Comparison of ENCODE assay signal across 1 cellular context in genomic region chr20:49964964-49965780, GRCh38.
TF ChIP-seq lines count a peak whose summit lies in the region.

No MANE protein-coding gene starts in this region.

TF ChIP-seq in HepG2, 621 proteins besides CTCF, POLR2A, EP300 and RAD21 (continues in another document):
- TF ChIP-seq NFATC3 (CRISPR knock-in tag; IDR thresholded peaks at IDR 0.05) (no peak), CHD2 (IDR thresholded peaks at IDR 0.05; ENCODE audit: low read depth, low read length) (0 out of 2 replicates have a peak, but pooled peaks have one; percentile 16), PHF20 (CRISPR knock-in tag; IDR thresholded peaks at IDR 0.05) (no peak), FOXA1 (IDR thresholded peaks at IDR 0.05) (no peak), FOXA1 (CRISPR knock-in tag; IDR thresholded peaks at IDR 0.05) (0 out of 2 replicates have a peak, but pooled peaks have one; percentile 19), THAP11 (CRISPR knock-in tag; IDR thresholded peaks at IDR 0.05) (peak; percentile 33; the same call in 1 of the 2 replicates), ZNF124 (CRISPR knock-in tag; IDR thresholded peaks at IDR 0.05) (no peak), ELF1 (CRISPR knock-in tag; IDR thresholded peaks at IDR 0.05) (peak; percentile 74), ZNF331 (CRISPR knock-in tag; IDR thresholded peaks at IDR 0.05) (peak; percentile 49; the same call in 1 of the 2 replicates), ZNF256 (CRISPR knock-in tag; conservative IDR thresholded peaks at IDR 0.05) (0 out of 2 replicates have a peak, but pooled peaks have one; percentile 49), ZNF264 (CRISPR knock-in tag; IDR thresholded peaks at IDR 0.05) (0 out of 2 replicates have a peak, but pooled peaks have one; percentile 48), SMYD3 (CRISPR knock-in tag; IDR thresholded peaks at IDR 0.05) (no peak), ZFP41 (CRISPR knock-in tag; IDR thresholded peaks at IDR 0.05; ENCODE audit: borderline replicate concordance) (no peak), ZFP37 (CRISPR knock-in tag; IDR thresholded peaks at IDR 0.05; ENCODE audit: borderline replicate concordance) (no peak; the same call in 1 of the 2 replicates), BRD4 (CRISPR knock-in tag; IDR thresholded peaks at IDR 0.05) (peak; percentile 24; the same call in 1 of the 2 replicates), NPAS2 (CRISPR knock-in tag; IDR thresholded peaks at IDR 0.05; ENCODE audit: borderline replicate concordance) (no peak), RARA (CRISPR knock-in tag; IDR thresholded peaks at IDR 0.05) (0 out of 2 replicates have a peak, but pooled peaks have one; percentile 7), YEATS4 (CRISPR knock-in tag; IDR thresholded peaks at IDR 0.05; ENCODE audit: borderline replicate concordance) (peak; percentile 50; the same call in 1 of the 2 replicates), ZBTB34 (CRISPR knock-in tag; IDR thresholded peaks at IDR 0.05) (no peak), FOXJ3 (CRISPR knock-in tag; IDR thresholded peaks at IDR 0.05; ENCODE audit: borderline replicate concordance) (no peak), PATZ1 (CRISPR knock-in tag; IDR thresholded peaks at IDR 0.05) (0 out of 2 replicates have a peak, but pooled peaks have one; percentile 11), KAT8 (CRISPR knock-in tag; IDR thresholded peaks at IDR 0.05) (peak; percentile 51; the same call in 1 of the 2 replicates), ZNF691 (CRISPR knock-in tag; IDR thresholded peaks at IDR 0.05; ENCODE audit: borderline replicate concordance, low read depth) (0 out of 2 replicates have a peak, but pooled peaks have one; percentile 47), ZBTB7B (CRISPR knock-in tag; IDR thresholded peaks at IDR 0.05) (no peak), HOXA9 (CRISPR knock-in tag; IDR thresholded peaks at IDR 0.05; ENCODE audit: borderline replicate concordance) (no peak), ZNF724P (CRISPR knock-in tag; IDR thresholded peaks at IDR 0.05; ENCODE audit: borderline replicate concordance) (0 out of 2 replicates have a peak, but pooled peaks have one; percentile 42), ZNF720 (CRISPR knock-in tag; IDR thresholded peaks at IDR 0.05) (0 out of 2 replicates have a peak, but pooled peaks have one; percentile 37), SALL1 (CRISPR knock-in tag; IDR thresholded peaks at IDR 0.05) (peak; percentile 59), YY1 (IDR thresholded peaks at IDR 0.05; ENCODE audit: insufficient read depth, insufficient replicate concordance, low read depth, low read length) (peak; percentile 36), ARID5B (CRISPR knock-in tag; IDR thresholded peaks at IDR 0.05) (no peak; the same call in 1 of the 2 replicates), MED1 (CRISPR knock-in tag; IDR thresholded peaks at IDR 0.05) (peak; percentile 42; the same call in 1 of the 2 replicates), SMC3 (IDR thresholded peaks at IDR 0.05; ENCODE audit: low read length) (peak; percentile 51; the same call in 1 of the 2 replicates)
- TF ChIP-seq, protein P1, sequence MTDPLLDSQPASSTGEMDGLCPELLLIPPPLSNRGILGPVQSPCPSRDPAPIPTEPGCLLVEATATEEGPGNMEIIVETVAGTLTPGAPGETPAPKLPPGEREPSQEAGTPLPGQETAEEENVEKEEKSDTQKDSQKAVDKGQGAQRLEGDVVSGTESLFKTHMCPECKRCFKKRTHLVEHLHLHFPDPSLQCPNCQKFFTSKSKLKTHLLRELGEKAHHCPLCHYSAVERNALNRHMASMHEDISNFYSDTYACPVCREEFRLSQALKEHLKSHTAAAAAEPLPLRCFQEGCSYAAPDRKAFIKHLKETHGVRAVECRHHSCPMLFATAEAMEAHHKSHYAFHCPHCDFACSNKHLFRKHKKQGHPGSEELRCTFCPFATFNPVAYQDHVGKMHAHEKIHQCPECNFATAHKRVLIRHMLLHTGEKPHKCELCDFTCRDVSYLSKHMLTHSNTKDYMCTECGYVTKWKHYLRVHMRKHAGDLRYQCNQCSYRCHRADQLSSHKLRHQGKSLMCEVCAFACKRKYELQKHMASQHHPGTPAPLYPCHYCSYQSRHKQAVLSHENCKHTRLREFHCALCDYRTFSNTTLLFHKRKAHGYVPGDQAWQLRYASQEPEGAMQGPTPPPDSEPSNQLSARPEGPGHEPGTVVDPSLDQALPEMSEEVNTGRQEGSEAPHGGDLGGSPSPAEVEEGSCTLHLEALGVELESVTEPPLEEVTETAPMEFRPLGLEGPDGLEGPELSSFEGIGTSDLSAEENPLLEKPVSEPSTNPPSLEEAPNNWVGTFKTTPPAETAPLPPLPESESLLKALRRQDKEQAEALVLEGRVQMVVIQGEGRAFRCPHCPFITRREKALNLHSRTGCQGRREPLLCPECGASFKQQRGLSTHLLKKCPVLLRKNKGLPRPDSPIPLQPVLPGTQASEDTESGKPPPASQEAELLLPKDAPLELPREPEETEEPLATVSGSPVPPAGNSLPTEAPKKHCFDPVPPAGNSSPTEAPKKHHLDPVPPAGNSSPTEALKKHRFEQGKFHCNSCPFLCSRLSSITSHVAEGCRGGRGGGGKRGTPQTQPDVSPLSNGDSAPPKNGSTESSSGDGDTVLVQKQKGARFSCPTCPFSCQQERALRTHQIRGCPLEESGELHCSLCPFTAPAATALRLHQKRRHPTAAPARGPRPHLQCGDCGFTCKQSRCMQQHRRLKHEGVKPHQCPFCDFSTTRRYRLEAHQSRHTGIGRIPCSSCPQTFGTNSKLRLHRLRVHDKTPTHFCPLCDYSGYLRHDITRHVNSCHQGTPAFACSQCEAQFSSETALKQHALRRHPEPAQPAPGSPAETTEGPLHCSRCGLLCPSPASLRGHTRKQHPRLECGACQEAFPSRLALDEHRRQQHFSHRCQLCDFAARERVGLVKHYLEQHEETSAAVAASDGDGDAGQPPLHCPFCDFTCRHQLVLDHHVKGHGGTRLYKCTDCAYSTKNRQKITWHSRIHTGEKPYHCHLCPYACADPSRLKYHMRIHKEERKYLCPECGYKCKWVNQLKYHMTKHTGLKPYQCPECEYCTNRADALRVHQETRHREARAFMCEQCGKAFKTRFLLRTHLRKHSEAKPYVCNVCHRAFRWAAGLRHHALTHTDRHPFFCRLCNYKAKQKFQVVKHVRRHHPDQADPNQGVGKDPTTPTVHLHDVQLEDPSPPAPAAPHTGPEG (CRISPR knock-in tag; IDR thresholded peaks at IDR 0.05), result no peak
- TF ChIP-seq, protein P2, sequence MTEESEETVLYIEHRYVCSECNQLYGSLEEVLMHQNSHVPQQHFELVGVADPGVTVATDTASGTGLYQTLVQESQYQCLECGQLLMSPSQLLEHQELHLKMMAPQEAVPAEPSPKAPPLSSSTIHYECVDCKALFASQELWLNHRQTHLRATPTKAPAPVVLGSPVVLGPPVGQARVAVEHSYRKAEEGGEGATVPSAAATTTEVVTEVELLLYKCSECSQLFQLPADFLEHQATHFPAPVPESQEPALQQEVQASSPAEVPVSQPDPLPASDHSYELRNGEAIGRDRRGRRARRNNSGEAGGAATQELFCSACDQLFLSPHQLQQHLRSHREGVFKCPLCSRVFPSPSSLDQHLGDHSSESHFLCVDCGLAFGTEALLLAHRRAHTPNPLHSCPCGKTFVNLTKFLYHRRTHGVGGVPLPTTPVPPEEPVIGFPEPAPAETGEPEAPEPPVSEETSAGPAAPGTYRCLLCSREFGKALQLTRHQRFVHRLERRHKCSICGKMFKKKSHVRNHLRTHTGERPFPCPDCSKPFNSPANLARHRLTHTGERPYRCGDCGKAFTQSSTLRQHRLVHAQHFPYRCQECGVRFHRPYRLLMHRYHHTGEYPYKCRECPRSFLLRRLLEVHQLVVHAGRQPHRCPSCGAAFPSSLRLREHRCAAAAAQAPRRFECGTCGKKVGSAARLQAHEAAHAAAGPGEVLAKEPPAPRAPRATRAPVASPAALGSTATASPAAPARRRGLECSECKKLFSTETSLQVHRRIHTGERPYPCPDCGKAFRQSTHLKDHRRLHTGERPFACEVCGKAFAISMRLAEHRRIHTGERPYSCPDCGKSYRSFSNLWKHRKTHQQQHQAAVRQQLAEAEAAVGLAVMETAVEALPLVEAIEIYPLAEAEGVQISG (CRISPR knock-in tag; IDR thresholded peaks at IDR 0.05), result peak; percentile 63; the same call in 1 of the 2 replicates
- TF ChIP-seq, protein P3, sequence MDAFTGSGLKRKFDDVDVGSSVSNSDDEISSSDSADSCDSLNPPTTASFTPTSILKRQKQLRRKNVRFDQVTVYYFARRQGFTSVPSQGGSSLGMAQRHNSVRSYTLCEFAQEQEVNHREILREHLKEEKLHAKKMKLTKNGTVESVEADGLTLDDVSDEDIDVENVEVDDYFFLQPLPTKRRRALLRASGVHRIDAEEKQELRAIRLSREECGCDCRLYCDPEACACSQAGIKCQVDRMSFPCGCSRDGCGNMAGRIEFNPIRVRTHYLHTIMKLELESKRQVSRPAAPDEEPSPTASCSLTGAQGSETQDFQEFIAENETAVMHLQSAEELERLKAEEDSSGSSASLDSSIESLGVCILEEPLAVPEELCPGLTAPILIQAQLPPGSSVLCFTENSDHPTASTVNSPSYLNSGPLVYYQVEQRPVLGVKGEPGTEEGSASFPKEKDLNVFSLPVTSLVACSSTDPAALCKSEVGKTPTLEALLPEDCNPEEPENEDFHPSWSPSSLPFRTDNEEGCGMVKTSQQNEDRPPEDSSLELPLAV (CRISPR knock-in tag; conservative IDR thresholded peaks at IDR 0.05; ENCODE audit: low read depth), result no peak
- TF ChIP-seq, protein P4, sequence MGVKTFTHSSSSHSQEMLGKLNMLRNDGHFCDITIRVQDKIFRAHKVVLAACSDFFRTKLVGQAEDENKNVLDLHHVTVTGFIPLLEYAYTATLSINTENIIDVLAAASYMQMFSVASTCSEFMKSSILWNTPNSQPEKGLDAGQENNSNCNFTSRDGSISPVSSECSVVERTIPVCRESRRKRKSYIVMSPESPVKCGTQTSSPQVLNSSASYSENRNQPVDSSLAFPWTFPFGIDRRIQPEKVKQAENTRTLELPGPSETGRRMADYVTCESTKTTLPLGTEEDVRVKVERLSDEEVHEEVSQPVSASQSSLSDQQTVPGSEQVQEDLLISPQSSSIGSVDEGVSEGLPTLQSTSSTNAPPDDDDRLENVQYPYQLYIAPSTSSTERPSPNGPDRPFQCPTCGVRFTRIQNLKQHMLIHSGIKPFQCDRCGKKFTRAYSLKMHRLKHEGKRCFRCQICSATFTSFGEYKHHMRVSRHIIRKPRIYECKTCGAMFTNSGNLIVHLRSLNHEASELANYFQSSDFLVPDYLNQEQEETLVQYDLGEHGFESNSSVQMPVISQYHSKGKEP (CRISPR knock-in tag; IDR thresholded peaks at IDR 0.05), result peak; percentile 60; the same call in 1 of the 2 replicates
- TF ChIP-seq, protein P5, sequence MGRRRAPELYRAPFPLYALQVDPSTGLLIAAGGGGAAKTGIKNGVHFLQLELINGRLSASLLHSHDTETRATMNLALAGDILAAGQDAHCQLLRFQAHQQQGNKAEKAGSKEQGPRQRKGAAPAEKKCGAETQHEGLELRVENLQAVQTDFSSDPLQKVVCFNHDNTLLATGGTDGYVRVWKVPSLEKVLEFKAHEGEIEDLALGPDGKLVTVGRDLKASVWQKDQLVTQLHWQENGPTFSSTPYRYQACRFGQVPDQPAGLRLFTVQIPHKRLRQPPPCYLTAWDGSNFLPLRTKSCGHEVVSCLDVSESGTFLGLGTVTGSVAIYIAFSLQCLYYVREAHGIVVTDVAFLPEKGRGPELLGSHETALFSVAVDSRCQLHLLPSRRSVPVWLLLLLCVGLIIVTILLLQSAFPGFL (CRISPR knock-in tag; IDR thresholded peaks at IDR 0.05), result 0 out of 2 replicates have a peak, but pooled peaks have one; percentile 78
